In genomic region chr19:38163419-38164290, GRCh38 we compare ENCODE assay signal across 21 cellular contexts.
"Had no signal": no experiment of that assay in that cellular context is flagged by ENCODE, and none has a peak within 500 bp of the region (broad histone marks: within the 10 kb centered on the region; RNA-seq: fewer than 3 reads in every experiment).

No MANE protein-coding gene starts in this region.

- H3K9me3 ChIP-seq: testis had no signal

- H3K4me3 Mint-ChIP-seq: naive thymus-derived CD8-positive, alpha-beta T cell; neural crest cell; stimulated activated naive CD8-positive, alpha-beta T cell treated with anti-CD3 and anti-CD28 coated beads, Interleukin-15, Interleukin-2, amounts not matched to agents 100 ng/mL and 50 ng/mL, for 24 hours had no signal

- DNase-seq: effector memory CD4-positive, alpha-beta T cell; glutamatergic neuron; islet precursor cell; mammary epithelial cell; mucosa of descending colon; naive thymus-derived CD8-positive, alpha-beta T cell; nucleus accumbens; ovary; sigmoid colon; stimulated activated CD4-positive, alpha-beta T cell treated with anti-CD3 and anti-CD28 coated beads, Interleukin-12 subunit alpha, Interleukin-12 subunit beta, amount 100 ng/mL, for 4 hours; testis; upper lobe of right lung had no signal

- H3K9me3 Mint-ChIP-seq: neural crest cell had no signal

- H3K27me3 ChIP-seq: esophagus muscularis mucosa, gastrocnemius medialis, ovary, right atrium auricular region, sigmoid colon, testis, tibial nerve, upper lobe of right lung, vagina had no signal

- H3K27me3 Mint-ChIP-seq: naive thymus-derived CD8-positive, alpha-beta T cell; stimulated activated naive CD8-positive, alpha-beta T cell treated with anti-CD3 and anti-CD28 coated beads, Interleukin-15, Interleukin-2, amounts not matched to agents 100 ng/mL and 50 ng/mL, for 24 hours had no signal

- H3K27ac Mint-ChIP-seq: naive thymus-derived CD8-positive, alpha-beta T cell; stimulated activated naive CD8-positive, alpha-beta T cell treated with anti-CD3 and anti-CD28 coated beads, Interleukin-15, Interleukin-2, amounts not matched to agents 100 ng/mL and 50 ng/mL, for 24 hours had no signal

- H3K4me1 ChIP-seq: esophagus muscularis mucosa, gastrocnemius medialis, right atrium auricular region, sigmoid colon, testis, tibial nerve, upper lobe of right lung, vagina had no signal

- ATAC-seq: gastrocnemius medialis; left lobe of liver; mucosa of descending colon; naive thymus-derived CD8-positive, alpha-beta T cell; upper lobe of right lung had no signal

- H3K4me3 ChIP-seq: esophagus muscularis mucosa, gastrocnemius medialis, mucosa of descending colon, ovary, right atrium auricular region, sigmoid colon, skin epidermis, testis, tibial nerve, upper lobe of right lung, vagina had no signal

- H3K27ac ChIP-seq: esophagus muscularis mucosa, gastrocnemius medialis, ovary, right atrium auricular region, sigmoid colon, testis, tibial nerve, upper lobe of right lung, vagina had no signal

- H3K4me1 Mint-ChIP-seq: naive thymus-derived CD8-positive, alpha-beta T cell; neural crest cell had no signal
